In the genomic region with DNA sequence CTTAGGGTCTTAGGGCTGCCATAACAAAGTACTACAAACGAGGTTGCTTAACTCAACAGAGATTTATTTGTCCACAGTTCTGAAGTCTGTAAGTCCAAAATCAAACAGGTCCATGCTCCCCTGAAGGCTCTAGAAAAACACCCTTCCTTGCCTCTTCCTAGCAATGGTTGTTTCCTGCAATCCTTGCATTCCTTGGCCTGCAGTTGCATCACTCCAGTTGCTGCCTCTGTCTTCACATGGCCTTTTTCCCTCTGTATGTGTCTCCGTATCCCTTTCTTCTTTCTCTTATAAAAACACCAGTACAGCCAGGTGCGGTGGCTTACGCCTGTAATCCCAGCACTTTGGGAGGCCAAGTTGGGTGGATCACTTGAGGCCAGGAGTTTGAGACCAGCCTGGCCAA, we compare ENCODE assay signal across 20 cellular contexts.
"Had no signal": no experiment of that assay in that cellular context is flagged by ENCODE, and none has a peak within 500 bp of the region (broad histone marks: within the 10 kb centered on the region; RNA-seq: fewer than 3 reads in every experiment).

No MANE protein-coding gene starts in this region.

- H3K36me3 ChIP-seq: esophagus squamous epithelium, ovary, sigmoid colon, uterus had no signal

- ATAC-seq: activated T-cell treated with anti-CD3 and anti-CD28 coated beads, Interleukin-2, amount 50 U/mL, for 4 hours; body of pancreas; left colon; mucosa of descending colon; naive thymus-derived CD4-positive, alpha-beta T cell; stimulated activated effector memory CD8-positive, alpha-beta T cell treated with anti-CD3 and anti-CD28 coated beads, Interleukin-12 subunit alpha, Interleukin-12 subunit beta, amount 100 ng/mL, for 72 hours had no signal

- H3K4me3 ChIP-seq: body of pancreas, esophagus squamous epithelium, mucosa of descending colon, ovary, sigmoid colon, tibial artery, uterus had no signal

- DNase-seq: activated CD4-positive, alpha-beta T cell treated with anti-CD3 and anti-CD28 coated beads, Interleukin-2, amount 50 U/mL, for 48 hours; activated effector memory CD4-positive, alpha-beta T cell treated with Interleukin-2 at 50 U/mL for 16 hours; activated T-cell treated with anti-CD3 and anti-CD28 coated beads, Interleukin-2, amount 50 U/mL, for 4 hours; amniotic stem cell; body of pancreas; cortex of kidney; effector CD4-positive, alpha-beta T cell; esophagus squamous epithelium; foreskin melanocyte; left colon; mucosa of descending colon; naive thymus-derived CD4-positive, alpha-beta T cell; ovary; sigmoid colon; stimulated activated CD4-positive, alpha-beta T cell treated with anti-CD3 and anti-CD28 coated beads, Interleukin-12 subunit alpha, Interleukin-12 subunit beta, amount 100 ng/mL, for 4 hours; stimulated activated CD4-positive, alpha-beta T cell treated with anti-CD3 and anti-CD28 coated beads, Interleukin-2, amount 100 ng/mL, for 24 hours; tibial artery; uterus had no signal

- H3K27me3 ChIP-seq: body of pancreas, esophagus squamous epithelium, ovary, sigmoid colon, tibial artery had no signal

- H3K4me1 ChIP-seq: body of pancreas, esophagus squamous epithelium, sigmoid colon, tibial artery, uterus had no signal

- H3K9me3 ChIP-seq: esophagus squamous epithelium, mucosa of descending colon, ovary, uterus had no signal

- H3K27ac ChIP-seq: body of pancreas, esophagus squamous epithelium, ovary, sigmoid colon, tibial artery, uterus, VCaP had no signal
